In the genomic region with DNA sequence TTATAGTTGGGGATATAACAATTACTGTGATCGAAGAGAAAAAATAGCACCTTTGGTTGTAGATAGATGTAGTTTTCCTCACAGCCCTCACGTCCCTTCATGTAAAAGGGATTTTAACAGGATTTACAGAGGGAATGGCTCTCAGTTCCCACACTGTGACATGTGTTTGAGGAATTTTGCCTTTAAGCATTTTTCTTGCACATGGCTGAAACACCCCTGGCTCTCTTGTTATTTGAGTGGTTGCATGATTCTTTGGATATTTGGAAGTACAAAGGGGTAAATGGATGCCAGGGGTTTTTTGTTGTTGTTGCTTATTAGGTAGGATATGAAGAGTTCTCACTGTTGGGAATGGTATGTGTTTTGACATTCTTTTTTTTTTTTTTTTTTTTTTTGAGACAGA, we compare ENCODE assay signal across 17 cellular contexts. TPM values are rescaled to one million over a fixed set of nuclear protein-coding genes. Genes with fewer than 3 reads are reported as not detected.
DNase-seq lines count a peak whose midpoint lies in the region; ATAC-seq and TF ChIP-seq lines count a peak whose summit lies in the region.
"Had no signal": no experiment of that assay in that cellular context is flagged by ENCODE, and none has a peak within 500 bp of the region (broad histone marks: within the 10 kb centered on the region; RNA-seq: fewer than 3 reads in every experiment).

No MANE protein-coding gene starts in this region.

- H3K36me3 ChIP-seq in RWPE2 (ENCODE audit: low read depth): no peaks in the 10 kb centered on the region

- peaks cover 2% of the 10 kb centered on the region for H3K36me3 Mint-ChIP-seq in activated CD4-positive, alpha-beta T cell treated with anti-CD3 and anti-CD28 coated beads, Interleukin-2, amount 10 ng/mL, durations not matched to agents 7 days and 5 days (ENCODE audit: low read depth)

- no peak overlapping the region for H3K27ac Mint-ChIP-seq in activated CD4-positive, alpha-beta T cell treated with anti-CD3 and anti-CD28 coated beads, Interleukin-2, amount 10 ng/mL, durations not matched to agents 7 days and 5 days
- H3K27ac Mint-ChIP-seq: CD4-positive, CD25-positive, alpha-beta regulatory T cell had no signal

- no peak overlapping the region for H3K27ac ChIP-seq in RWPE2 (ENCODE audit: poor library complexity, severe bottlenecking)
- H3K27ac ChIP-seq: PC-9 had no signal

- H3K9me3 ChIP-seq in RWPE2 (ENCODE audit: severe bottlenecking): no peaks in the 10 kb centered on the region

- H3K4me3 ChIP-seq in RWPE2 (ENCODE audit: severe bottlenecking): no peak overlapping the region
- no peak overlapping the region for H3K4me3 ChIP-seq in fibroblast of villous mesenchyme (ENCODE audit: low read depth, low read length)
- H3K4me3 ChIP-seq: PC-9 had no signal

- H3K27me3 ChIP-seq in RWPE2 (ENCODE audit: insufficient read depth, poor library complexity, severe bottlenecking): no peaks in the 10 kb centered on the region

- H3K27me3 Mint-ChIP-seq in activated CD4-positive, alpha-beta T cell treated with anti-CD3 and anti-CD28 coated beads, Interleukin-2, amount 10 ng/mL, durations not matched to agents 7 days and 5 days: no peaks in the 10 kb centered on the region
- H3K27me3 Mint-ChIP-seq: CD4-positive, CD25-positive, alpha-beta regulatory T cell had no signal

- CTCF ChIA-PET in activated CD4-positive, alpha-beta T cell treated with anti-CD3 and anti-CD28 coated beads, Interleukin-2, amount 10 ng/mL, durations not matched to agents 7 days and 5 days (lab: Charles Lee): interaction anchor here (0.6 kb wide), 1 partner anchor 106 kb away, joined by 3 read pairs; no protein-coding TSS in a partner anchor

- H3K9me3 Mint-ChIP-seq in activated CD4-positive, alpha-beta T cell treated with anti-CD3 and anti-CD28 coated beads, Interleukin-2, amount 10 ng/mL, durations not matched to agents 7 days and 5 days: no peaks in the 10 kb centered on the region
- H3K9me3 Mint-ChIP-seq: CD4-positive, CD25-positive, alpha-beta regulatory T cell had no signal

- peaks cover 15% of the 10 kb centered on the region for H3K4me1 ChIP-seq in RWPE2 (ENCODE audit: insufficient read depth, poor library complexity, severe bottlenecking)

- DNase-seq in EH (ENCODE audit: low read depth) (peak; percentile 93), RWPE2 (ENCODE audit: low spot score) (no peak), fibroblast of villous mesenchyme (ENCODE audit: low read depth) (peak; percentile 44), renal cortical epithelial cell (ENCODE audit: low read depth) (peak; percentile 53), hypothalamus (lab: John Stamatoyannopoulos, UW) (no peak), KG1 (lab: John Stamatoyannopoulos, UW) (no peak)
- DNase-seq in activated CD4-positive, alpha-beta T cell treated with anti-CD3 and anti-CD28 coated beads, Interleukin-2, amount 10 ng/mL, durations not matched to agents 7 days and 5 days: no peak
- DNase-seq: CD4-positive, CD25-positive, alpha-beta regulatory T cell; DMS53; NCI-H1105 treated with DMSO at 0.1 percent for 48 hours; NCI-H187 treated with DMSO at 0.1 percent for 48 hours; NCI-H446; NCI-H748 treated with DMSO at 0.1 percent for 48 hours; PC-9; SHP77 had no signal

- TF ChIP-seq CTCF in RWPE2 (IDR thresholded peaks at IDR 0.05; ENCODE audit: poor library complexity, severe bottlenecking) (no peak), fibroblast of villous mesenchyme (IDR thresholded peaks at IDR 0.05; ENCODE audit: insufficient read depth, low read depth, low read length) (no peak)

- H3K4me1 Mint-ChIP-seq in activated CD4-positive, alpha-beta T cell treated with anti-CD3 and anti-CD28 coated beads, Interleukin-2, amount 10 ng/mL, durations not matched to agents 7 days and 5 days: no peaks in the 10 kb centered on the region

- POLR2A ChIA-PET in activated CD4-positive, alpha-beta T cell treated with anti-CD3 and anti-CD28 coated beads, Interleukin-2, amount 10 ng/mL, durations not matched to agents 7 days and 5 days (lab: Charles Lee): no interaction called here

- peak; percentile 15; the same call in 1 of the 3 replicates for ATAC-seq in RWPE2 (ENCODE audit: low read depth)
- ATAC-seq in GM21619 (IDR thresholded peaks at IDR 0.05; ENCODE audit: unreplicated experiment): no peak
- ATAC-seq: HepG2 had no signal

- no peak overlapping the region for H3K4me3 Mint-ChIP-seq in activated CD4-positive, alpha-beta T cell treated with anti-CD3 and anti-CD28 coated beads, Interleukin-2, amount 10 ng/mL, durations not matched to agents 7 days and 5 days
- H3K4me3 Mint-ChIP-seq: CD4-positive, CD25-positive, alpha-beta regulatory T cell had no signal

RNA-seq across cellular contexts. Expression of gene JAG1, which starts 48.2 kb away (rescaled TPM):
- total RNA-seq in fibroblast of villous mesenchyme: 12.1 and 16.1 TPM in 2 replicates
- total RNA-seq in renal cortical epithelial cell: 51.0 and 53.3 TPM in 2 replicates
- total RNA-seq in activated CD4-positive, alpha-beta T cell treated with anti-CD3 and anti-CD28 coated beads, Interleukin-2, amount 10 ng/mL, durations not matched to agents 7 days and 5 days: under 1 TPM in 1 of 2 experiments, not detected in 1; 0.15 TPM

Comparison
In these comparisons a context has a peak if more than half of its experiments do, and no peak if none do; other contexts are left out.
1. DNase-seq: peak in EH (single experiment), fibroblast of villous mesenchyme (single experiment) and renal cortical epithelial cell (single experiment); none in RWPE2 (single experiment), hypothalamus (0 of 51), KG1 (single experiment) and activated CD4-positive, alpha-beta T cell treated with anti-CD3 and anti-CD28 coated beads, Interleukin-2, amount 10 ng/mL, durations not matched to agents 7 days and 5 days (single experiment).
2. RNA of gene JAG1, which starts 48.2 kb away (total RNA-seq): 51.0 to 53.3 TPM in renal cortical epithelial cell and 12.1 to 16.1 TPM in fibroblast of villous mesenchyme; 0.15 TPM in activated CD4-positive, alpha-beta T cell treated with anti-CD3 and anti-CD28 coated beads, Interleukin-2, amount 10 ng/mL, durations not matched to agents 7 days and 5 days; every median in the first group is over 10 times any median in the second.